Comparison of ENCODE assay signal across 1 cellular context in genomic region chr3:48425281-48425812, GRCh38.
TF ChIP-seq lines count a peak whose summit lies in the region.

No MANE protein-coding gene starts in this region.

TF ChIP-seq in K562, 482 proteins besides CTCF, POLR2A, EP300 and RAD21:
- TF ChIP-seq MXI1 (IDR thresholded peaks at IDR 0.05; ENCODE audit: low read depth, low read length) = no peak
- TF ChIP-seq MAX (CRISPR knock-in tag; IDR thresholded peaks at IDR 0.05) = peak; percentile 47; the same call in 1 of the 2 replicates
- TF ChIP-seq L3MBTL2 (IDR thresholded peaks at IDR 0.05) = peak; percentile 52
- TF ChIP-seq ZFP91 (CRISPR knock-in tag; IDR thresholded peaks at IDR 0.05) = no peak
- TF ChIP-seq E2F6 (IDR thresholded peaks at IDR 0.05; ENCODE audit: borderline replicate concordance in 1 of 2, extremely low read depth in 1 of 2, insufficient read depth in 1 of 2, insufficient read length in 1 of 2, low read depth in 1 of 2, low read length in 1 of 2, poor library complexity in 1 of 2, severe bottlenecking in 1 of 2) = peak; percentile 67 to 88
- no peak for TF ChIP-seq MTF1 (CRISPR knock-in tag; IDR thresholded peaks at IDR 0.05; ENCODE audit: borderline replicate concordance)
- TF ChIP-seq MGA (IDR thresholded peaks at IDR 0.05) = peak; percentile 49; the same call in 1 of the 2 replicates
- no peak for TF ChIP-seq ESRRB (CRISPR knock-in tag; IDR thresholded peaks at IDR 0.05; ENCODE audit: borderline replicate concordance)
- no peak for TF ChIP-seq FOXO4 (CRISPR knock-in tag; IDR thresholded peaks at IDR 0.05)
- no peak for TF ChIP-seq ZNF696 (CRISPR knock-in tag; conservative IDR thresholded peaks at IDR 0.05)
- no peak for TF ChIP-seq ZBTB34 (CRISPR knock-in tag; IDR thresholded peaks at IDR 0.05)
- TF ChIP-seq ZNF584 (CRISPR knock-in tag; IDR thresholded peaks at IDR 0.05; ENCODE audit: low read depth) = no peak
- no peak for TF ChIP-seq NCOA2 (IDR thresholded peaks at IDR 0.05; ENCODE audit: partially characterized antibody in 2 of 2)
- no peak for TF ChIP-seq DEAF1 (CRISPR knock-in tag; IDR thresholded peaks at IDR 0.05)
